8 cellular contexts compared by ENCODE assay signal in the genomic region with DNA sequence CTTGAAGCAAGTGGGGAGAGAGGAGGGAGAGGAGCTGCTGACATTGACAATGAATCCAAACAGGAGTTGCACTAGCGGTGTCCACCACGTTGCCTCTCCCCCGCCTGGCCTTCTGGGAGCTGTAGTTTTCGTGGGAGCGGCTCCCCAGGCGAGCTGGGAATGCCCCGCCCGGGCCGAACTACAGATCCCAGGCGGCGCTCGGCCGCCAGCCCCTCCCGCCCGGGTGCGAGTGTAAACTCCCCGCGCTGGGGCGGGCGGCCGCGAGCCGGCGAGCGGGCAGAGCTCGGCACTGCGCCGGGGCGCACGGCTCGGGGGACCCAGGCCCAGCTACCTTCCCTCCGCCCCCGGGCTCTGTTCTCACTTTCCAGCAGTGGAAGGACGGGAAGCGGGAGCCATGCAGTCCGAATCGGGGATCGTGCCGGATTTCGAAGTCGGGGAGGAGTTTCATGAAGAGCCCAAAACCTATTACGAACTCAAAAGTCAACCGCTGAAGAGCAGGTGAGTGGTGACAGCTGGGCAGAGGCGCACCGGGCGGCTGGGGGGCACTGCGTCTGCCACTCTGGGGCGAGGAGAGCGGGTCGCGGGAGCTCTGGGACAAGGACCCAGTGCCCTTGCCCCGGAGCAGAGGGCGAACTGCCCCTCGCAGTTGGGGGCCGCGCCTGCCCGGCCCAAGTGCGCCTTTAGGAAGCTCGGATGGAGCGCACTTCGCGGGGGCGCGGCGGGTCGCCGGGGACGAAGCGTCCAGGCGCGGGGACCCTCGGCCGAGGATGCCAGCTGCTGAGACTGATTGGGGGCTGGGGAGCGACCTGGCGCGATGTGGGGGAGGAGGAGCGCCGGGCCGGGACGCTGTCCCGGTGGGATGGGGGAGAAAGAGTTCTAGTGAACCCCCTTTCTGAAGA. TPM values are rescaled to one million over a fixed set of nuclear protein-coding genes. Genes with fewer than 3 reads are reported as not detected.
DNase-seq lines count a peak whose midpoint lies in the region; ATAC-seq and TF ChIP-seq lines count a peak whose summit lies in the region.

A gene with protein sequence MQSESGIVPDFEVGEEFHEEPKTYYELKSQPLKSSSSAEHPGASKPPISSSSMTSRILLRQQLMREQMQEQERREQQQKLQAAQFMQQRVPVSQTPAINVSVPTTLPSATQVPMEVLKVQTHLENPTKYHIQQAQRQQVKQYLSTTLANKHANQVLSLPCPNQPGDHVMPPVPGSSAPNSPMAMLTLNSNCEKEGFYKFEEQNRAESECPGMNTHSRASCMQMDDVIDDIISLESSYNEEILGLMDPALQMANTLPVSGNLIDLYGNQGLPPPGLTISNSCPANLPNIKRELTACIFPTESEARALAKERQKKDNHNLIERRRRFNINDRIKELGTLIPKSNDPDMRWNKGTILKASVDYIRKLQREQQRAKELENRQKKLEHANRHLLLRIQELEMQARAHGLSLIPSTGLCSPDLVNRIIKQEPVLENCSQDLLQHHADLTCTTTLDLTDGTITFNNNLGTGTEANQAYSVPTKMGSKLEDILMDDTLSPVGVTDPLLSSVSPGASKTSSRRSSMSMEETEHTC (plus strand): TSS at position 261 of the 899 bp plus-strand sequence. CDS start 134 bp downstream, at position 395.

- H3K9me3 Mint-ChIP-seq in CD8-positive, alpha-beta memory T cell: peaks cover 3 to 7% (median 5%) of the 10 kb centered on the region in 5 donors
- H3K9me3 Mint-ChIP-seq in natural killer cell treated with Interleukin-12 subunit alpha and Interleukin-12 subunit beta and Interleukin-15 and Interleukin-18, amount 100 ng/mL, for 72 hours: no peaks in the 10 kb centered on the region

- peak within 1 kb of the TSS; percentile 60 for H3K27ac ChIP-seq in CD8-positive, alpha-beta memory T cell (ENCODE audit: low read depth, low read length)
- peak within 1 kb of the TSS; percentile 82 to 91 (median 84) for H3K27ac ChIP-seq in transverse colon

- H3K9me3 ChIP-seq in CD8-positive, alpha-beta memory T cell (ENCODE audit: low read length): no peaks in the 10 kb centered on the region
- no peaks in the 10 kb centered on the region for H3K9me3 ChIP-seq in transverse colon

- POLR2A ChIA-PET in CD8-positive, alpha-beta memory T cell (lab: Charles Lee): no interaction called here

- H3K27me3 ChIP-seq in CD8-positive, alpha-beta memory T cell (ENCODE audit: insufficient read depth, low read length, poor library complexity, severe bottlenecking): no peaks in the 10 kb centered on the region
- peaks cover 7% of the 10 kb centered on the region for H3K27me3 ChIP-seq in transverse colon

- no peak for TF ChIP-seq CTCF in transverse colon (IDR thresholded peaks at IDR 0.05)

- no peaks in the 10 kb centered on the region for H3K4me1 ChIP-seq in CD8-positive, alpha-beta memory T cell (ENCODE audit: insufficient read depth, low read length)
- peaks cover 0 to 33% (median 3%) of the 10 kb centered on the region in 4 donors for H3K4me1 ChIP-seq in transverse colon

- TF ChIP-seq POLR2A in transverse colon (IDR thresholded peaks at IDR 0.05): peak; percentile 45

- in situ Hi-C loops in transverse colon (cut with MboI; ENCODE audit: low pct_ligation_motif_present in 1 of 4, low pct_unique_long_range_greater_than_20kb in 1 of 4, low sequenced_read_pairs in 3 of 4): no loop called here

- CTCF ChIA-PET in CD8-positive, alpha-beta memory T cell (lab: Charles Lee): no interaction called here

- H3K27me3 Mint-ChIP-seq in CD8-positive, alpha-beta memory T cell: peaks cover 30 to 72% of the 10 kb centered on the region in 2 donors
- peaks cover 32 to 37% of the 10 kb centered on the region in 2 donors for H3K27me3 Mint-ChIP-seq in natural killer cell treated with Interleukin-12 subunit alpha and Interleukin-12 subunit beta and Interleukin-15 and Interleukin-18, amount 100 ng/mL, for 72 hours

- TF ChIP-seq EP300 in transverse colon (IDR thresholded peaks at IDR 0.05; ENCODE audit: low read depth): no peak

- peak; percentile 99 for ATAC-seq in HG03196 (IDR thresholded peaks at IDR 0.05; ENCODE audit: unreplicated experiment)
- ATAC-seq in natural killer cell treated with Interleukin-12 subunit alpha and Interleukin-12 subunit beta and Interleukin-15 and Interleukin-18, amount 100 ng/mL, for 72 hours: peak; percentile 75 to 80

- H3K4me3 ChIP-seq in CD8-positive, alpha-beta memory T cell (ENCODE audit: low read length): no peak within 1 kb of the TSS
- H3K4me3 ChIP-seq in transverse colon: peak within 1 kb of the TSS; percentile 69 to 87 (median 74)

- no peaks in the 10 kb centered on the region for H3K36me3 Mint-ChIP-seq in CD8-positive, alpha-beta memory T cell
- no peaks in the 10 kb centered on the region for H3K36me3 Mint-ChIP-seq in natural killer cell treated with Interleukin-12 subunit alpha and Interleukin-12 subunit beta and Interleukin-15 and Interleukin-18, amount 100 ng/mL, for 72 hours

- H3K4me1 Mint-ChIP-seq in CD8-positive, alpha-beta memory T cell: peaks cover 0 to 9% (median 5%) of the 10 kb centered on the region in 3 donors
- H3K4me1 Mint-ChIP-seq in natural killer cell treated with Interleukin-12 subunit alpha and Interleukin-12 subunit beta and Interleukin-15 and Interleukin-18, amount 100 ng/mL, for 72 hours (ENCODE audit: low read depth in 2 of 2): no peaks in the 10 kb centered on the region

- peak within 1 kb of the TSS in 2 of 7 donors; percentile 5 to 54 for H3K4me3 Mint-ChIP-seq in CD8-positive, alpha-beta memory T cell
- H3K4me3 Mint-ChIP-seq in natural killer cell treated with Interleukin-12 subunit alpha and Interleukin-12 subunit beta and Interleukin-15 and Interleukin-18, amount 100 ng/mL, for 72 hours: peak within 1 kb of the TSS; percentile 8

- H3K27ac Mint-ChIP-seq in CD8-positive, alpha-beta memory T cell: no peak within 1 kb of the TSS
- H3K27ac Mint-ChIP-seq in natural killer cell treated with Interleukin-12 subunit alpha and Interleukin-12 subunit beta and Interleukin-15 and Interleukin-18, amount 100 ng/mL, for 72 hours: no peak within 1 kb of the TSS

- H3K36me3 ChIP-seq in CD8-positive, alpha-beta memory T cell (ENCODE audit: insufficient read depth, low read length): no peaks in the 10 kb centered on the region
- no peaks in the 10 kb centered on the region for H3K36me3 ChIP-seq in transverse colon

- intact Hi-C loops in transverse colon (cut with DNase I; ENCODE audit: low total_unique reads): no loop called here

- WGBS in transverse colon (ENCODE audit: low coverage in 1 of 2), 2 donors: 0% methylated on average over 8 to 60 of the region's 81 CpGs

- no peak for DNase-seq in CD8-positive, alpha-beta memory T cell
- peak; percentile 38 for DNase-seq in GM19240 (ENCODE audit: insufficient read length, low spot score)
- peak; percentile 53 to 82 for DNase-seq in NCI-H446 (lab: John Stamatoyannopoulos, UW)
- DNase-seq in activated CD8-positive, alpha-beta memory T cell treated with anti-CD3 and anti-CD28 coated beads, Interleukin-2, amount 50 U/mL, for 48 hours: peak; percentile 73
- DNase-seq in foreskin melanocyte: peak; percentile 91
- DNase-seq in natural killer cell treated with Interleukin-12 subunit alpha and Interleukin-12 subunit beta and Interleukin-15 and Interleukin-18, amount 100 ng/mL, for 72 hours (ENCODE audit: low spot score): peak; percentile 65
- peak; percentile 89 for DNase-seq in transverse colon

RNA-seq across cellular contexts. Expression of the gene that starts here (rescaled TPM):
- under 1 TPM; 0.38 to 0.81 TPM for total RNA-seq in CD8-positive, alpha-beta memory T cell
- not detected for polyA plus RNA-seq in CD8-positive, alpha-beta memory T cell
- total RNA-seq in natural killer cell treated with Interleukin-12 subunit alpha and Interleukin-12 subunit beta and Interleukin-15 and Interleukin-18, amount 100 ng/mL, for 72 hours: under 1 TPM in 1 of 2 donors, not detected in 1; 0.28 TPM
- 10 to 100 TPM; 12.2 to 20.9 (median 17.1) TPM for total RNA-seq in transverse colon

Comparison
In these comparisons a context has a peak if more than half of its experiments do, and no peak if none do; other contexts are left out.
1. RNA of the gene that starts here (total RNA-seq): 12.2 to 20.9 TPM in transverse colon; 0.38 to 0.81 TPM in CD8-positive, alpha-beta memory T cell and 0.28 TPM in natural killer cell treated with Interleukin-12 subunit alpha and Interleukin-12 subunit beta and Interleukin-15 and Interleukin-18, amount 100 ng/mL, for 72 hours; every median in the first group is over 4 times any median in the second.
2. Peak in DNase-seq and ATAC-seq in natural killer cell treated with Interleukin-12 subunit alpha and Interleukin-12 subunit beta and Interleukin-15 and Interleukin-18, amount 100 ng/mL, for 72 hours; RNA of the gene not detected or under 1 TPM.
3. DNase-seq: peak in GM19240 (single experiment), NCI-H446 (2 of 2), activated CD8-positive, alpha-beta memory T cell treated with anti-CD3 and anti-CD28 coated beads, Interleukin-2, amount 50 U/mL, for 48 hours (single experiment), foreskin melanocyte (single experiment) and transverse colon (single experiment); none in CD8-positive, alpha-beta memory T cell (0 of 5).